In the genomic region with DNA sequence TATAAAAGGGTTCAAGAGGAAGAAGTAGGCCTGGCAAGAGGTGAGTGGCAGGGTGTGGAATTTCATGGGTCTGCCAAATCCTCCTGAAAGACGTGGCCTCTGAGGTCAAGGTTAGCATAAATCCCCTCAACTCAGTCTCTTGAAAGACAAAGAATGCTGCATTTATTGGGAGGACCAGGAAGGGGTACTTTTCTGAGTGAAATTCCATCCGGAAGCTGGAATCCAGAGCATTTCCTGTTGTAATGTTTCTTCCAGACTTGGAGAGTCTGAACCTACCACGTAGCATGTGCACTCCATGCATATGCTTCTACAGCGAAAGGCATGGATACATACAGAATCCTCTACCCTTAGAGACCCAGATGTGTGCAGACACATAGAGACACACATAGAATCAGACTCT, we compare ENCODE assay signal across 1 cellular context.
TF ChIP-seq lines count a peak whose summit lies in the region.

No MANE protein-coding gene starts in this region.

TF ChIP-seq in SK-N-SH, 30 proteins besides CTCF, POLR2A, EP300 and RAD21 (continued from another document):
- TF ChIP-seq, protein P1, sequence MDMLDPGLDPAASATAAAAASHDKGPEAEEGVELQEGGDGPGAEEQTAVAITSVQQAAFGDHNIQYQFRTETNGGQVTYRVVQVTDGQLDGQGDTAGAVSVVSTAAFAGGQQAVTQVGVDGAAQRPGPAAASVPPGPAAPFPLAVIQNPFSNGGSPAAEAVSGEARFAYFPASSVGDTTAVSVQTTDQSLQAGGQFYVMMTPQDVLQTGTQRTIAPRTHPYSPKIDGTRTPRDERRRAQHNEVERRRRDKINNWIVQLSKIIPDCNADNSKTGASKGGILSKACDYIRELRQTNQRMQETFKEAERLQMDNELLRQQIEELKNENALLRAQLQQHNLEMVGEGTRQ (IDR thresholded peaks at IDR 0.05; ENCODE audit: borderline replicate concordance, low read depth, low read length): no peak
